8 cellular contexts compared by ENCODE assay signal in genomic region chr19:54162884-54163283, GRCh38. TPM values are rescaled to one million over a fixed set of nuclear protein-coding genes. Genes with fewer than 3 reads are reported as not detected.
DNase-seq lines count a peak whose midpoint lies in the region; ATAC-seq and TF ChIP-seq lines count a peak whose summit lies in the region.

No MANE protein-coding gene starts in this region.

- H3K4me1 Mint-ChIP-seq in IgD-negative memory B cell, result peaks cover 16 to 26% (median 21%) of the 10 kb centered on the region in 3 donors
- H3K4me1 Mint-ChIP-seq in nephron progenitor cell, result peaks cover 45% of the 10 kb centered on the region

- H3K36me3 Mint-ChIP-seq in IgD-negative memory B cell, result no peaks in the 10 kb centered on the region
- peaks cover 38% of the 10 kb centered on the region for H3K36me3 Mint-ChIP-seq in nephron progenitor cell (ENCODE audit: low read depth)

- H3K27ac Mint-ChIP-seq in IgD-negative memory B cell (peak overlapping the region in 1 of 3 donors; percentile 77), nephron progenitor cell (no peak overlapping the region)

- DNase-seq in nephron progenitor cell, result no peak
- DNase-seq in germinal center (ENCODE audit: low spot score), result no peak
- no peak for DNase-seq in GM20000 (ENCODE audit: low spot score)
- no peak for DNase-seq in NCI-H1105 treated with DMSO at 0.1 percent for 48 hours (lab: John Stamatoyannopoulos, UW)

- peaks cover 36 to 53% of the 10 kb centered on the region in 2 donors for H3K4me1 ChIP-seq in duodenal mucosa (ENCODE audit: control insufficient read depth in 1 of 2, insufficient read depth in 2 of 2, low read length in 2 of 2)

- TF ChIP-seq CTCF in C4-2B (conservative IDR thresholded peaks at IDR 0.05) (no peak), nephron progenitor cell (IDR thresholded peaks at IDR 0.05) (no peak), GM20000 (IDR thresholded peaks at IDR 0.05; ENCODE audit: extremely low read depth, missing control alignments) (no peak)

- H3K27me3 ChIP-seq in duodenal mucosa (ENCODE audit: control insufficient read depth in 1 of 2, insufficient read depth in 2 of 2, low read length in 2 of 2), result no peaks in the 10 kb centered on the region

- peak overlapping the region; percentile 63 for H3K4me3 ChIP-seq in duodenal mucosa (ENCODE audit: low read depth in 1 of 2, low read length in 2 of 2)

- peaks cover 3 to 4% of the 10 kb centered on the region in 2 donors for H3K36me3 ChIP-seq in duodenal mucosa (ENCODE audit: control insufficient read depth in 1 of 2, insufficient read depth in 2 of 2, low read length in 2 of 2)

- H3K9ac ChIP-seq in duodenal mucosa (ENCODE audit: low read depth in 1 of 2, low read length in 2 of 2), result peak overlapping the region; percentile 51 to 61

- ATAC-seq in HG03196 (IDR thresholded peaks at IDR 0.05; ENCODE audit: unreplicated experiment), result no peak

- H3K9me3 Mint-ChIP-seq in IgD-negative memory B cell (no peaks in the 10 kb centered on the region), nephron progenitor cell (peaks cover 64% of the 10 kb centered on the region)

- no peaks in the 10 kb centered on the region for H3K9me3 ChIP-seq in duodenal mucosa (ENCODE audit: control insufficient read depth in 1 of 2, low read length in 2 of 2)

- H3K4me3 Mint-ChIP-seq in IgD-negative memory B cell (peak overlapping the region in 3 of 4 donors; percentile 86 to 96 (median 93)), nephron progenitor cell (peak overlapping the region; percentile 81)

- H3K27me3 Mint-ChIP-seq in IgD-negative memory B cell (peaks cover 14% of the 10 kb centered on the region), nephron progenitor cell (ENCODE audit: low read depth, poor library complexity) (peaks cover 39% of the 10 kb centered on the region)

- H3K27ac ChIP-seq in C4-2B (peak overlapping the region; percentile 38), duodenal mucosa (ENCODE audit: low read depth, low read length) (peak overlapping the region; percentile 13)

RNA-seq across cellular contexts. Expression of gene LENG1, which starts 3.4 kb away (rescaled TPM):
- 15.8 TPM for polyA plus RNA-seq in IgD-negative memory B cell

RNA-seq across cellular contexts. Expression of gene TMC4, which starts 10.1 kb away (rescaled TPM):
- polyA plus RNA-seq in IgD-negative memory B cell, result not detected

RNA-seq across cellular contexts. Expression of gene CNOT3, which starts 25.3 kb away (rescaled TPM):
- 15.1 TPM for polyA plus RNA-seq in IgD-negative memory B cell

RNA-seq across cellular contexts. Expression of gene MBOAT7, which starts 26.5 kb away (rescaled TPM):
- 16.1 TPM for polyA plus RNA-seq in IgD-negative memory B cell

RNA-seq across cellular contexts. Expression of gene TSEN34, which starts 28.2 kb away (rescaled TPM):
- 33.2 TPM for polyA plus RNA-seq in IgD-negative memory B cell
